In genomic region chr10:95480901-95481491, GRCh38 we compare ENCODE assay signal across 9 cellular contexts.
A peak's percentile ranks its signal among the peaks of the same experiment; 100 is the strongest.
DNase-seq lines count a peak whose midpoint lies in the region; ATAC-seq and TF ChIP-seq lines count a peak whose summit lies in the region.
"Had no signal": no experiment of that assay in that cellular context is flagged by ENCODE, and none has a peak within 500 bp of the region (broad histone marks: within the 10 kb centered on the region; RNA-seq: fewer than 3 reads in every experiment).

No MANE protein-coding gene starts in this region.

- no peaks in the 10 kb centered on the region for H3K9me3 Mint-ChIP-seq in activated naive CD4-positive, alpha-beta T cell treated with anti-CD3 and anti-CD28 coated beads, Interleukin-2, amount 50 U/mL, for 72 hours
- H3K9me3 Mint-ChIP-seq in mesothelial cell of epicardium (no peaks in the 10 kb centered on the region), T-cell (no peaks in the 10 kb centered on the region)

- intact Hi-C loops in dorsolateral prefrontal cortex (cut with DNase I): no loop called here
- intact Hi-C loops in upper lobe of right lung (cut with DNase I): no loop called here

- no peak overlapping the region for H3K27ac Mint-ChIP-seq in activated naive CD4-positive, alpha-beta T cell treated with anti-CD3 and anti-CD28 coated beads, Interleukin-2, amount 50 U/mL, for 72 hours
- H3K27ac Mint-ChIP-seq in mesothelial cell of epicardium (peak overlapping the region; percentile 57), T-cell (no peak overlapping the region)

- H3K4me1 Mint-ChIP-seq in mesothelial cell of epicardium: peaks cover 6% of the 10 kb centered on the region
- H3K4me1 Mint-ChIP-seq in T-cell: peaks cover 0 to 6% (median 4%) of the 10 kb centered on the region in 3 donors

- no peak overlapping the region for H3K4me3 ChIP-seq in dorsolateral prefrontal cortex
- H3K4me3 ChIP-seq in upper lobe of right lung: no peak overlapping the region

- H3K4me1 ChIP-seq in upper lobe of right lung: peaks cover 23% of the 10 kb centered on the region

- H3K27me3 ChIP-seq in dorsolateral prefrontal cortex (no peaks in the 10 kb centered on the region), upper lobe of right lung (no peaks in the 10 kb centered on the region)

- H3K27me3 Mint-ChIP-seq in mesothelial cell of epicardium (ENCODE audit: low read depth): no peaks in the 10 kb centered on the region
- H3K27me3 Mint-ChIP-seq in T-cell: peaks cover 2 to 3% of the 10 kb centered on the region in 2 donors

- POLR2A ChIA-PET in T-cell (lab: Charles Lee): no interaction called here

- TF ChIP-seq CTCF in dorsolateral prefrontal cortex (IDR thresholded peaks at IDR 0.05 in 54 of 56, conservative IDR thresholded peaks at IDR 0.05 in 2 of 56; ENCODE audit: low read depth in 1 of 56, partially characterized antibody in 56 of 56): no peak
- no peak for TF ChIP-seq CTCF in mesothelial cell of epicardium (IDR thresholded peaks at IDR 0.05; ENCODE audit: unreplicated experiment)
- no peak for TF ChIP-seq CTCF in upper lobe of right lung (IDR thresholded peaks at IDR 0.05)

- H3K36me3 Mint-ChIP-seq in activated naive CD4-positive, alpha-beta T cell treated with anti-CD3 and anti-CD28 coated beads, Interleukin-2, amount 50 U/mL, for 72 hours: no peaks in the 10 kb centered on the region
- no peaks in the 10 kb centered on the region for H3K36me3 Mint-ChIP-seq in mesothelial cell of epicardium
- no peaks in the 10 kb centered on the region for H3K36me3 Mint-ChIP-seq in T-cell

- CTCF ChIA-PET in T-cell (lab: Charles Lee): no interaction called here

- ATAC-seq in activated naive CD4-positive, alpha-beta T cell treated with anti-CD3 and anti-CD28 coated beads, Interleukin-2, amount 50 U/mL, for 72 hours: peak; percentile 9 to 46
- no peak for ATAC-seq in upper lobe of right lung
- no peak for ATAC-seq in T-cell (replicated peaks in 1 of 4)
- ATAC-seq in HG03432 (IDR thresholded peaks at IDR 0.05; ENCODE audit: unreplicated experiment): no peak

- H3K27ac ChIP-seq in dorsolateral prefrontal cortex (peak overlapping the region in 58 of 59 donors; percentile 11 to 95 (median 86)), upper lobe of right lung (peak overlapping the region; percentile 61)

- no peaks in the 10 kb centered on the region for H3K9me3 ChIP-seq in upper lobe of right lung

- H3K4me3 Mint-ChIP-seq in mesothelial cell of epicardium (no peak overlapping the region), T-cell (no peak overlapping the region)

- no peak for DNase-seq in activated naive CD4-positive, alpha-beta T cell treated with anti-CD3 and anti-CD28 coated beads, Interleukin-2, amount 50 U/mL, for 72 hours (ENCODE audit: low spot score in 2 of 2)
- no peak for DNase-seq in activated naive CD4-positive, alpha-beta T cell treated with Interleukin-2 at 50 U/mL for 16 hours
- DNase-seq in dorsolateral prefrontal cortex (no peak), mesothelial cell of epicardium (ENCODE audit: low spot score in 2 of 2, unreplicated experiment in 2 of 2) (no peak), upper lobe of right lung (no peak), Ammon's horn (ENCODE audit: low spot score) (no peak), T-cell (no peak)
- DNase-seq: occipital lobe had no signal

- H3K36me3 ChIP-seq in upper lobe of right lung: no peaks in the 10 kb centered on the region

Comparison
In these comparisons a context has a peak if more than half of its experiments do, and no peak if none do; other contexts are left out.
1. ATAC-seq: peak in activated naive CD4-positive, alpha-beta T cell treated with anti-CD3 and anti-CD28 coated beads, Interleukin-2, amount 50 U/mL, for 72 hours (2 of 2); none in upper lobe of right lung (single experiment), T-cell (0 of 4) and HG03432 (single experiment).